ENCODE assay signal across 8 cellular contexts in genomic region chr2:219402665-219403515, GRCh38. TPM values are rescaled to one million over a fixed set of nuclear protein-coding genes. Genes with fewer than 3 reads are reported as not detected.
DNase-seq lines count a peak whose midpoint lies in the region; ATAC-seq and TF ChIP-seq lines count a peak whose summit lies in the region.

No MANE protein-coding gene starts in this region.

- H3K27me3 Mint-ChIP-seq in CD8-positive, alpha-beta memory T cell = peaks cover 4 to 24% of the 10 kb centered on the region in 2 donors
- H3K27me3 Mint-ChIP-seq in activated T-cell treated with anti-CD3 and anti-CD28 coated beads, Interleukin-2, amount 50 U/mL, for 4 hours (ENCODE audit: low read depth) = peaks cover 17% of the 10 kb centered on the region
- H3K27me3 Mint-ChIP-seq in neural progenitor cell (ENCODE audit: insufficient read depth, low read depth) = peaks cover 4% of the 10 kb centered on the region

- POLR2A ChIA-PET in CD8-positive, alpha-beta memory T cell (lab: Charles Lee) = no interaction called here
- POLR2A ChIA-PET in PC-9 (lab: Charles Lee; ENCODE audit: unreplicated experiment) = interaction anchor here (0.7 to 0.9 kb wide), 2 partner anchors 127 to 327 kb away, joined by 3 to 5 read pairs; no protein-coding TSS in a partner anchor

- H3F3A ChIP-seq in PC-9 (ENCODE audit: insufficient read depth, low read depth) = peaks cover 21% of the 10 kb centered on the region; the same call in 1 of the 2 replicates
- peaks cover 14% of the 10 kb centered on the region for H3F3A ChIP-seq in neural progenitor cell (ENCODE audit: low read depth)

- DNase-seq in CD8-positive, alpha-beta memory T cell = peak; percentile 41 to 65 (median 48)
- peak; percentile 67 to 78 for DNase-seq in PC-9
- DNase-seq in activated T-cell treated with anti-CD3 and anti-CD28 coated beads, Interleukin-2, amount 50 U/mL, for 4 hours = peak; percentile 54
- peak; percentile 86 for DNase-seq in fibroblast of mammary gland (ENCODE audit: low read depth)
- DNase-seq in neural progenitor cell (ENCODE audit: low spot score) = peak; percentile 94
- peak; percentile 56 for DNase-seq in thoracic aorta (ENCODE audit: low spot score)

- TF ChIP-seq CTCF in PC-9 (conservative IDR thresholded peaks at IDR 0.05) (peak; percentile 92), fibroblast of mammary gland (conservative IDR thresholded peaks at IDR 0.05; ENCODE audit: control insufficient read depth, insufficient read depth, low read depth, low read length) (peak; percentile 91), neural progenitor cell (IDR thresholded peaks at IDR 0.05) (peak; percentile 92), thoracic aorta (IDR thresholded peaks at IDR 0.05) (peak; percentile 91)

- no peak overlapping the region for H3K9ac ChIP-seq in neural progenitor cell

- H3K4me2 ChIP-seq in PC-9 = peak overlapping the region; percentile 22; the same call in 1 of the 2 replicates
- peak overlapping the region; percentile 21 for H3K4me2 ChIP-seq in neural progenitor cell

- H3K36me3 Mint-ChIP-seq in CD8-positive, alpha-beta memory T cell = no peaks in the 10 kb centered on the region
- no peaks in the 10 kb centered on the region for H3K36me3 Mint-ChIP-seq in activated T-cell treated with anti-CD3 and anti-CD28 coated beads, Interleukin-2, amount 50 U/mL, for 4 hours (ENCODE audit: insufficient read depth)
- no peaks in the 10 kb centered on the region for H3K36me3 Mint-ChIP-seq in neural progenitor cell

- H3K4me3 Mint-ChIP-seq in CD8-positive, alpha-beta memory T cell = no peak overlapping the region
- H3K4me3 Mint-ChIP-seq in activated T-cell treated with anti-CD3 and anti-CD28 coated beads, Interleukin-2, amount 50 U/mL, for 4 hours = no peak overlapping the region
- H3K4me3 Mint-ChIP-seq in neural progenitor cell = no peak overlapping the region

- CTCF ChIA-PET in CD8-positive, alpha-beta memory T cell (lab: Charles Lee) = interaction anchor here (0.7 to 6.3 kb wide), 17 partner anchors 10 to 730 kb away, joined by 3 to 77 read pairs (median 4); partner anchors contain the start of genes GMPPA and SPEG
- CTCF ChIA-PET in PC-9 (lab: Charles Lee) = interaction anchor here (0.6 to 2.7 kb wide), 8 partner anchors 13 to 127 kb away, joined by 3 to 19 read pairs (median 3); no protein-coding TSS in a partner anchor

- no peak for TF ChIP-seq EP300 in Ishikawa (IDR thresholded peaks at IDR 0.05; ENCODE audit: borderline replicate concordance)

- ATAC-seq in GM19463 (IDR thresholded peaks at IDR 0.05; ENCODE audit: unreplicated experiment) (peak; percentile 86), thoracic aorta (ENCODE audit: insufficient number of reproducible peaks, low FRiP score, low read depth) (no peak)
- ATAC-seq in activated T-cell treated with anti-CD3 and anti-CD28 coated beads, Interleukin-2, amount 50 U/mL, for 4 hours = peak; percentile 88 to 90

- no peaks in the 10 kb centered on the region for H3K9me3 ChIP-seq in CD8-positive, alpha-beta memory T cell (ENCODE audit: low read length)
- H3K9me3 ChIP-seq in PC-9 (ENCODE audit: insufficient read depth, low read depth) (no peaks in the 10 kb centered on the region), neural progenitor cell (ENCODE audit: low read depth) (no peaks in the 10 kb centered on the region), thoracic aorta (no peaks in the 10 kb centered on the region)

- intact Hi-C loops in PC-9 (cut with micrococcal nuclease; ENCODE audit: unreplicated experiment) = loop anchor here (1.0 to 5.0 kb wide), 4 partner anchors 54 to 286 kb away; no protein-coding TSS in a partner anchor

- no peaks in the 10 kb centered on the region for H3K9me3 Mint-ChIP-seq in CD8-positive, alpha-beta memory T cell
- no peaks in the 10 kb centered on the region for H3K9me3 Mint-ChIP-seq in activated T-cell treated with anti-CD3 and anti-CD28 coated beads, Interleukin-2, amount 50 U/mL, for 4 hours
- no peaks in the 10 kb centered on the region for H3K9me3 Mint-ChIP-seq in neural progenitor cell

- BruUV-seq in PC-9 (replicated peaks; lab: Mats Ljungman, UMichigan) = no TSS peak

- H3K36me3 ChIP-seq in CD8-positive, alpha-beta memory T cell (ENCODE audit: insufficient read depth, low read length) = no peaks in the 10 kb centered on the region
- H3K36me3 ChIP-seq in PC-9 (ENCODE audit: low read depth) (no peaks in the 10 kb centered on the region), neural progenitor cell (no peaks in the 10 kb centered on the region), thoracic aorta (no peaks in the 10 kb centered on the region)

- no peak overlapping the region for H3K27ac ChIP-seq in CD8-positive, alpha-beta memory T cell (ENCODE audit: low read depth, low read length)
- H3K27ac ChIP-seq in PC-9 (no peak overlapping the region), neural progenitor cell (no peak overlapping the region), thoracic aorta (peak overlapping the region; percentile 97 to 98)

- no peaks in the 10 kb centered on the region for H3K27me3 ChIP-seq in CD8-positive, alpha-beta memory T cell (ENCODE audit: insufficient read depth, low read length, poor library complexity, severe bottlenecking)
- H3K27me3 ChIP-seq in PC-9 (ENCODE audit: insufficient read depth, low read depth) = no peaks in the 10 kb centered on the region
- H3K27me3 ChIP-seq in neural progenitor cell = peaks cover 9% of the 10 kb centered on the region
- H3K27me3 ChIP-seq in thoracic aorta (replicated peaks; ENCODE audit: insufficient read depth) = no peaks in the 10 kb centered on the region

- peak overlapping the region in 1 of 8 donors; percentile 21 for H3K27ac Mint-ChIP-seq in CD8-positive, alpha-beta memory T cell
- no peak overlapping the region for H3K27ac Mint-ChIP-seq in neural progenitor cell

- H3K4me1 Mint-ChIP-seq in CD8-positive, alpha-beta memory T cell = peaks cover 0 to 5% (median 0%) of the 10 kb centered on the region in 3 donors
- H3K4me1 Mint-ChIP-seq in activated T-cell treated with anti-CD3 and anti-CD28 coated beads, Interleukin-2, amount 50 U/mL, for 4 hours (ENCODE audit: low read depth) = peaks cover 2% of the 10 kb centered on the region
- peaks cover 30% of the 10 kb centered on the region for H3K4me1 Mint-ChIP-seq in neural progenitor cell

- H3K79me2 ChIP-seq in PC-9 (ENCODE audit: low read depth) (no peaks in the 10 kb centered on the region), neural progenitor cell (ENCODE audit: low read depth) (no peaks in the 10 kb centered on the region)

- no peaks in the 10 kb centered on the region for H3K9me2 ChIP-seq in PC-9 (ENCODE audit: insufficient read depth)

- no peaks in the 10 kb centered on the region for H4K20me1 ChIP-seq in PC-9 (ENCODE audit: insufficient read depth)
- H4K20me1 ChIP-seq in neural progenitor cell (ENCODE audit: low read depth) = no peaks in the 10 kb centered on the region

- no peak overlapping the region for H2AFZ ChIP-seq in PC-9
- H2AFZ ChIP-seq in neural progenitor cell (replicated peaks) = no peak overlapping the region

- peak; percentile 97 for TF ChIP-seq RAD21 in Ishikawa (IDR thresholded peaks at IDR 0.05; ENCODE audit: low read depth)

- H3K4me1 ChIP-seq in CD8-positive, alpha-beta memory T cell (ENCODE audit: insufficient read depth, low read length) = peaks cover under 1% of the 10 kb centered on the region
- H3K4me1 ChIP-seq in PC-9 (replicated peaks; ENCODE audit: insufficient read depth) = peaks cover 36% of the 10 kb centered on the region
- H3K4me1 ChIP-seq in neural progenitor cell = peaks cover 17% of the 10 kb centered on the region
- H3K4me1 ChIP-seq in thoracic aorta (ENCODE audit: control insufficient read depth in 1 of 2, low read depth in 2 of 2) = peaks cover 21 to 53% of the 10 kb centered on the region in 2 donors

- H3K4me3 ChIP-seq in CD8-positive, alpha-beta memory T cell (ENCODE audit: low read length) = no peak overlapping the region
- H3K4me3 ChIP-seq in PC-9 (no peak overlapping the region), fibroblast of mammary gland (ENCODE audit: control insufficient read depth, low read depth, low read length) (no peak overlapping the region), neural progenitor cell (no peak overlapping the region), thoracic aorta (no peak overlapping the region)

TF ChIP-seq in Ishikawa, 13 proteins besides CTCF, POLR2A, EP300 and RAD21:
- TF ChIP-seq EGR1 (IDR thresholded peaks at IDR 0.05) (no peak), TEAD4 (IDR thresholded peaks at IDR 0.05) (peak; percentile 32; the same call in 1 of the 2 replicates)

RNA-seq across cellular contexts. Expression of gene DNPEP, which starts 15.2 kb away (rescaled TPM):
- total RNA-seq in CD8-positive, alpha-beta memory T cell = 100 to 1,000 TPM; 112 to 116 TPM
- polyA plus RNA-seq in CD8-positive, alpha-beta memory T cell = 69.1 TPM
- total RNA-seq in PC-9 (2021) (99.1 and 107 TPM in 2 replicates), neural progenitor cell (ENCODE audit: low replicate concordance) (36.6 and 120 TPM in 2 replicates), thoracic aorta (10 to 100 TPM; 42.7 to 51.2 TPM)
- total RNA-seq in activated T-cell treated with anti-CD3 and anti-CD28 coated beads, Interleukin-2, amount 50 U/mL, for 4 hours = 100 to 1,000 TPM; 187 to 222 (median 221) TPM

RNA-seq across cellular contexts. Expression of gene DES, which starts 15.3 kb away (rescaled TPM):
- not detected for total RNA-seq in CD8-positive, alpha-beta memory T cell
- not detected for polyA plus RNA-seq in CD8-positive, alpha-beta memory T cell
- total RNA-seq in PC-9 (2021) = 0.60 TPM in 1 of 2 replicates, not detected in the other
- total RNA-seq in activated T-cell treated with anti-CD3 and anti-CD28 coated beads, Interleukin-2, amount 50 U/mL, for 4 hours = under 1 TPM; 0.49 to 0.61 (median 0.58) TPM
- total RNA-seq in neural progenitor cell (ENCODE audit: low replicate concordance) = 0.31 TPM in 1 of 2 replicates, not detected in the other
- total RNA-seq in thoracic aorta = 100 to 1,000 TPM; 146 to 302 TPM

RNA-seq across cellular contexts. Expression of gene SPEG, which starts 31.8 kb away (rescaled TPM):
- 1 to 10 TPM in 1 of 2 experiments, under 1 TPM in 1; 0.94 to 1.0 TPM for total RNA-seq in CD8-positive, alpha-beta memory T cell
- polyA plus RNA-seq in CD8-positive, alpha-beta memory T cell = 0.48 TPM
- total RNA-seq in PC-9 (2021) (46.8 and 55.8 TPM in 2 replicates), neural progenitor cell (ENCODE audit: low replicate concordance) (5.6 and 18.4 TPM in 2 replicates), thoracic aorta (100 to 1,000 TPM; 426 to 455 TPM)
- total RNA-seq in activated T-cell treated with anti-CD3 and anti-CD28 coated beads, Interleukin-2, amount 50 U/mL, for 4 hours = 1 to 10 TPM in 1 of 3 donors, under 1 TPM in 2; 0.74 to 2.1 (median 0.79) TPM

Comparison
In these comparisons a context has a peak if more than half of its experiments do, and no peak if none do; other contexts are left out.
1. H3K27ac ChIP-seq: peak in thoracic aorta (2 of 2); none in CD8-positive, alpha-beta memory T cell (single experiment), PC-9 (single experiment) and neural progenitor cell (single experiment).
2. RNA of gene DES, which starts 15.3 kb away (total RNA-seq): 146 to 302 TPM in thoracic aorta; 0.49 to 0.61 TPM in activated T-cell treated with anti-CD3 and anti-CD28 coated beads, Interleukin-2, amount 50 U/mL, for 4 hours, 0.60 TPM in PC-9, not detected in CD8-positive, alpha-beta memory T cell and 0.31 TPM in neural progenitor cell; every median in the first group is over 10 times any median in the second.
3. Peak in every context shown above with its lines, with median percentiles within 50 percentile points of each other: DNase-seq and CTCF ChIP-seq.